20 cellular contexts compared by ENCODE assay signal in genomic region chr3:55407426-55407820, GRCh38.
DNase-seq lines count a peak whose midpoint lies in the region; ATAC-seq, FAIRE-seq and TF ChIP-seq lines count a peak whose summit lies in the region.
"Had no signal": no experiment of that assay in that cellular context is flagged by ENCODE, and none has a peak within 500 bp of the region (broad histone marks: within the 10 kb centered on the region; RNA-seq: fewer than 3 reads in every experiment).

No MANE protein-coding gene starts in this region.

- H2AFZ ChIP-seq in ACC112 (ENCODE audit: low read length, unreplicated experiment) (no peak overlapping the region), astrocyte (ENCODE audit: low read depth, low read length) (no peak overlapping the region)

- H3K4me1 Mint-ChIP-seq in HFFc6 (ENCODE audit: low read depth) (peaks cover 62% of the 10 kb centered on the region), astrocyte (ENCODE audit: low read depth, unreplicated experiment) (peaks cover 3% of the 10 kb centered on the region)

- H3K36me3 ChIP-seq in ACC112 (ENCODE audit: insufficient read depth, low read length) (no peaks in the 10 kb centered on the region), astrocyte (ENCODE audit: insufficient read depth, low read length) (no peaks in the 10 kb centered on the region)

- no peaks in the 10 kb centered on the region for H3K9me3 ChIP-seq in astrocyte (ENCODE audit: insufficient read depth, low read depth, low read length)
- H3K9me3 ChIP-seq: Caco-2 had no signal

- H3K9me3 Mint-ChIP-seq in HFFc6: peaks cover 5% of the 10 kb centered on the region; the same call in 1 of the 2 replicates
- no peaks in the 10 kb centered on the region for H3K9me3 Mint-ChIP-seq in astrocyte (ENCODE audit: unreplicated experiment)

- H3K27me3 ChIP-seq in ACC112 (ENCODE audit: insufficient read depth, low read length): no peaks in the 10 kb centered on the region
- H3K27me3 ChIP-seq in astrocyte (ENCODE audit: insufficient read depth, low read length): no peaks in the 10 kb centered on the region

- no peak overlapping the region for H3K4me3 Mint-ChIP-seq in HFFc6
- H3K4me3 Mint-ChIP-seq in astrocyte (ENCODE audit: unreplicated experiment): no peak overlapping the region
- H3K4me3 Mint-ChIP-seq: CD4-positive, alpha-beta T cell had no signal

- H3K27ac ChIP-seq in ACC112 (ENCODE audit: low read depth, low read length) (peak overlapping the region; percentile 35), astrocyte (ENCODE audit: low read depth, low read length) (peak overlapping the region; percentile 17)
- H3K27ac ChIP-seq: C4-2B had no signal

- FAIRE-seq in astrocyte (lab: Jason Lieb, UNC): no peak
- FAIRE-seq: D721Med, GM12892, K562 had no signal

- TF ChIP-seq CTCF in HFFc6 (IDR thresholded peaks at IDR 0.05): no peak
- no peak for TF ChIP-seq CTCF in astrocyte (IDR thresholded peaks at IDR 0.05; ENCODE audit: insufficient read depth, low read depth, low read length)

- H3K27me3 Mint-ChIP-seq in HFFc6 (ENCODE audit: insufficient read depth) (no peaks in the 10 kb centered on the region), astrocyte (ENCODE audit: low read depth, unreplicated experiment) (no peaks in the 10 kb centered on the region)
- H3K27me3 Mint-ChIP-seq: CD4-positive, alpha-beta T cell had no signal

- no peak overlapping the region for H3K4me3 ChIP-seq in ACC112 (ENCODE audit: low read depth, low read length)
- no peak overlapping the region for H3K4me3 ChIP-seq in astrocyte (ENCODE audit: insufficient read depth, low read depth, low read length)
- H3K4me3 ChIP-seq: K562 had no signal

- H3K36me3 Mint-ChIP-seq in HFFc6 (ENCODE audit: low read depth): peaks cover 6% of the 10 kb centered on the region; the same call in 1 of the 2 replicates
- no peaks in the 10 kb centered on the region for H3K36me3 Mint-ChIP-seq in astrocyte (ENCODE audit: low read depth, unreplicated experiment)

- H4K20me1 ChIP-seq in astrocyte (ENCODE audit: insufficient read depth, low read length): no peaks in the 10 kb centered on the region

- H3K27ac Mint-ChIP-seq in HFFc6 (peak overlapping the region; percentile 92), astrocyte (ENCODE audit: unreplicated experiment) (no peak overlapping the region)
- H3K27ac Mint-ChIP-seq: CD4-positive, alpha-beta T cell had no signal

- no peak overlapping the region for H3K4me2 ChIP-seq in astrocyte (ENCODE audit: low read length)

- peaks cover 23% of the 10 kb centered on the region for H3K4me1 ChIP-seq in ACC112 (ENCODE audit: control insufficient read depth, insufficient read depth, low read length, unreplicated experiment)
- H3K4me1 ChIP-seq in astrocyte (ENCODE audit: insufficient read depth, low read length): peaks cover 30% of the 10 kb centered on the region

- H3K9ac ChIP-seq in astrocyte (ENCODE audit: low read length): no peak overlapping the region

- no peak for ATAC-seq in GM19452 (IDR thresholded peaks at IDR 0.05; ENCODE audit: unreplicated experiment)
- ATAC-seq in GM19351 (IDR thresholded peaks at IDR 0.05; ENCODE audit: unreplicated experiment): no peak
- ATAC-seq: HCT116, K562 had no signal

- DNase-seq in HFFc6 (no peak), M059J (ENCODE audit: low read depth) (peak; percentile 66), astrocyte (ENCODE audit: low read depth) (no peak), dedifferentiated amniotic fluid mesenchymal stem cell (ENCODE audit: extremely low spot score) (no peak), Ammon's horn (ENCODE audit: low spot score) (no peak)
- DNase-seq: 8988T; ACHN; Caco-2; CD4-positive, alpha-beta T cell; GDM1; GOT3; H7 had no signal

- no peaks in the 10 kb centered on the region for H3K79me2 ChIP-seq in ACC112 (ENCODE audit: control insufficient read depth, insufficient read depth, low read length, unreplicated experiment)
- no peaks in the 10 kb centered on the region for H3K79me2 ChIP-seq in astrocyte (ENCODE audit: insufficient read depth, low read length)
